Comparison of ENCODE assay signal across 2 cellular contexts in genomic region chr13:97456047-97456446, GRCh38.
TF ChIP-seq lines count a peak whose summit lies in the region.

No MANE protein-coding gene starts in this region.

TF ChIP-seq in GM23338, 12 proteins besides CTCF, POLR2A, EP300 and RAD21:
- no peak for TF ChIP-seq EZH2phosphoT487 (IDR thresholded peaks at IDR 0.05; ENCODE audit: unreplicated experiment)
- no peak for TF ChIP-seq POLR2AphosphoS5 (IDR thresholded peaks at IDR 0.05; ENCODE audit: low read depth)
- no peak for TF ChIP-seq STAT1 (IDR thresholded peaks at IDR 0.05; ENCODE audit: unreplicated experiment)
- TF ChIP-seq NANOG (IDR thresholded peaks at IDR 0.05; ENCODE audit: borderline replicate concordance) = no peak
- no peak for TF ChIP-seq JUNB (IDR thresholded peaks at IDR 0.05; ENCODE audit: unreplicated experiment)
- no peak for TF ChIP-seq ZNF462 (CRISPR knock-in tag; IDR thresholded peaks at IDR 0.05)
- no peak for TF ChIP-seq ETS1 (IDR thresholded peaks at IDR 0.05)
- TF ChIP-seq EZH2 (IDR thresholded peaks at IDR 0.05; ENCODE audit: low read depth, unreplicated experiment) = no peak
- TF ChIP-seq CREB1 (CRISPR knock-in tag; IDR thresholded peaks at IDR 0.05; ENCODE audit: low read depth) = no peak
- TF ChIP-seq, protein P1, sequence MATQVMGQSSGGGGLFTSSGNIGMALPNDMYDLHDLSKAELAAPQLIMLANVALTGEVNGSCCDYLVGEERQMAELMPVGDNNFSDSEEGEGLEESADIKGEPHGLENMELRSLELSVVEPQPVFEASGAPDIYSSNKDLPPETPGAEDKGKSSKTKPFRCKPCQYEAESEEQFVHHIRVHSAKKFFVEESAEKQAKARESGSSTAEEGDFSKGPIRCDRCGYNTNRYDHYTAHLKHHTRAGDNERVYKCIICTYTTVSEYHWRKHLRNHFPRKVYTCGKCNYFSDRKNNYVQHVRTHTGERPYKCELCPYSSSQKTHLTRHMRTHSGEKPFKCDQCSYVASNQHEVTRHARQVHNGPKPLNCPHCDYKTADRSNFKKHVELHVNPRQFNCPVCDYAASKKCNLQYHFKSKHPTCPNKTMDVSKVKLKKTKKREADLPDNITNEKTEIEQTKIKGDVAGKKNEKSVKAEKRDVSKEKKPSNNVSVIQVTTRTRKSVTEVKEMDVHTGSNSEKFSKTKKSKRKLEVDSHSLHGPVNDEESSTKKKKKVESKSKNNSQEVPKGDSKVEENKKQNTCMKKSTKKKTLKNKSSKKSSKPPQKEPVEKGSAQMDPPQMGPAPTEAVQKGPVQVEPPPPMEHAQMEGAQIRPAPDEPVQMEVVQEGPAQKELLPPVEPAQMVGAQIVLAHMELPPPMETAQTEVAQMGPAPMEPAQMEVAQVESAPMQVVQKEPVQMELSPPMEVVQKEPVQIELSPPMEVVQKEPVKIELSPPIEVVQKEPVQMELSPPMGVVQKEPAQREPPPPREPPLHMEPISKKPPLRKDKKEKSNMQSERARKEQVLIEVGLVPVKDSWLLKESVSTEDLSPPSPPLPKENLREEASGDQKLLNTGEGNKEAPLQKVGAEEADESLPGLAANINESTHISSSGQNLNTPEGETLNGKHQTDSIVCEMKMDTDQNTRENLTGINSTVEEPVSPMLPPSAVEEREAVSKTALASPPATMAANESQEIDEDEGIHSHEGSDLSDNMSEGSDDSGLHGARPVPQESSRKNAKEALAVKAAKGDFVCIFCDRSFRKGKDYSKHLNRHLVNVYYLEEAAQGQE (IDR thresholded peaks at IDR 0.05; ENCODE audit: unreplicated experiment) = no peak
- TF ChIP-seq ZNF331 (CRISPR knock-in tag; IDR thresholded peaks at IDR 0.05; ENCODE audit: low read depth) = no peak
- TF ChIP-seq ZNF114 (CRISPR knock-in tag; IDR thresholded peaks at IDR 0.05) = no peak

TF ChIP-seq in GM12878, 131 proteins besides CTCF, POLR2A, EP300 and RAD21:
- TF ChIP-seq CBX5 (IDR thresholded peaks at IDR 0.05; ENCODE audit: low read depth) (no peak), SMAD1 (IDR thresholded peaks at IDR 0.05; ENCODE audit: low read depth, partially characterized antibody) (no peak), SPI1 (IDR thresholded peaks at IDR 0.05; ENCODE audit: borderline replicate concordance, insufficient read depth, low read depth, low read length) (no peak), IKZF2 (IDR thresholded peaks at IDR 0.05) (no peak), RFX5 (IDR thresholded peaks at IDR 0.05; ENCODE audit: low read depth, low read length) (no peak), TCF12 (IDR thresholded peaks at IDR 0.05; ENCODE audit: low read depth, low read length) (no peak), ZNF384 (IDR thresholded peaks at IDR 0.05; ENCODE audit: borderline replicate concordance, low read depth, low read length) (no peak), ZNF207 (IDR thresholded peaks at IDR 0.05; ENCODE audit: borderline replicate concordance) (no peak), CEBPB (IDR thresholded peaks at IDR 0.05; ENCODE audit: borderline replicate concordance in 1 of 2, low read depth in 2 of 2, low read length in 2 of 2) (no peak), ETV6 (conservative IDR thresholded peaks at IDR 0.05 in 1 of 2, IDR thresholded peaks at IDR 0.05 in 1 of 2; ENCODE audit: borderline replicate concordance in 1 of 2, low read depth in 1 of 2) (no peak), RBBP5 (conservative IDR thresholded peaks at IDR 0.05) (no peak), ZZZ3 (IDR thresholded peaks at IDR 0.05; ENCODE audit: control insufficient read depth, insufficient read length, low read depth) (no peak), CHD2 (IDR thresholded peaks at IDR 0.05; ENCODE audit: borderline replicate concordance, low read depth, low read length) (no peak), CHD4 (IDR thresholded peaks at IDR 0.05) (no peak)
- TF ChIP-seq, protein P2, sequence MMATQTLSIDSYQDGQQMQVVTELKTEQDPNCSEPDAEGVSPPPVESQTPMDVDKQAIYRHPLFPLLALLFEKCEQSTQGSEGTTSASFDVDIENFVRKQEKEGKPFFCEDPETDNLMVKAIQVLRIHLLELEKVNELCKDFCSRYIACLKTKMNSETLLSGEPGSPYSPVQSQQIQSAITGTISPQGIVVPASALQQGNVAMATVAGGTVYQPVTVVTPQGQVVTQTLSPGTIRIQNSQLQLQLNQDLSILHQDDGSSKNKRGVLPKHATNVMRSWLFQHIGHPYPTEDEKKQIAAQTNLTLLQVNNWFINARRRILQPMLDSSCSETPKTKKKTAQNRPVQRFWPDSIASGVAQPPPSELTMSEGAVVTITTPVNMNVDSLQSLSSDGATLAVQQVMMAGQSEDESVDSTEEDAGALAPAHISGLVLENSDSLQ (IDR thresholded peaks at IDR 0.05) = no peak
- TF ChIP-seq, protein P3, sequence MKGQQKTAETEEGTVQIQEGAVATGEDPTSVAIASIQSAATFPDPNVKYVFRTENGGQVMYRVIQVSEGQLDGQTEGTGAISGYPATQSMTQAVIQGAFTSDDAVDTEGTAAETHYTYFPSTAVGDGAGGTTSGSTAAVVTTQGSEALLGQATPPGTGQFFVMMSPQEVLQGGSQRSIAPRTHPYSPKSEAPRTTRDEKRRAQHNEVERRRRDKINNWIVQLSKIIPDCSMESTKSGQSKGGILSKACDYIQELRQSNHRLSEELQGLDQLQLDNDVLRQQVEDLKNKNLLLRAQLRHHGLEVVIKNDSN (IDR thresholded peaks at IDR 0.05; ENCODE audit: borderline replicate concordance, extremely low read length, insufficient read depth, low read depth, low read length) = no peak
- TF ChIP-seq, protein P4, sequence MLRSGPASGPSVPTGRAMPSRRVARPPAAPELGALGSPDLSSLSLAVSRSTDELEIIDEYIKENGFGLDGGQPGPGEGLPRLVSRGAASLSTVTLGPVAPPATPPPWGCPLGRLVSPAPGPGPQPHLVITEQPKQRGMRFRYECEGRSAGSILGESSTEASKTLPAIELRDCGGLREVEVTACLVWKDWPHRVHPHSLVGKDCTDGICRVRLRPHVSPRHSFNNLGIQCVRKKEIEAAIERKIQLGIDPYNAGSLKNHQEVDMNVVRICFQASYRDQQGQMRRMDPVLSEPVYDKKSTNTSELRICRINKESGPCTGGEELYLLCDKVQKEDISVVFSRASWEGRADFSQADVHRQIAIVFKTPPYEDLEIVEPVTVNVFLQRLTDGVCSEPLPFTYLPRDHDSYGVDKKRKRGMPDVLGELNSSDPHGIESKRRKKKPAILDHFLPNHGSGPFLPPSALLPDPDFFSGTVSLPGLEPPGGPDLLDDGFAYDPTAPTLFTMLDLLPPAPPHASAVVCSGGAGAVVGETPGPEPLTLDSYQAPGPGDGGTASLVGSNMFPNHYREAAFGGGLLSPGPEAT (IDR thresholded peaks at IDR 0.05; ENCODE audit: low read depth) = no peak
TF ChIP-seq in GM12878: peak in this region for 0.
